1 cellular context compared by ENCODE assay signal in genomic region chr14:77457522-77458248, GRCh38.
TF ChIP-seq lines count a peak whose summit lies in the region.

Gene AHSA1 (plus strand): TSS chr14:77458093. CDS start chr14:77458190, 97 bp downstream.
Gene VIPAS39 (minus strand): TSS chr14:77457601. CDS start chr14:77454102, 3,499 bp downstream.

TF ChIP-seq in K562, 482 proteins besides CTCF, POLR2A, EP300 and RAD21 (continued from another document):
- TF ChIP-seq ARID4B (CRISPR knock-in tag; IDR thresholded peaks at IDR 0.05) (no peak; the same call in 1 of the 2 replicates), NR2C1 (IDR thresholded peaks at IDR 0.05) (peak; percentile 93), NR2C1 (tag; IDR thresholded peaks at IDR 0.05) (peak; percentile 96), EP400 (IDR thresholded peaks at IDR 0.05) (peak; percentile 75), TEAD1 (CRISPR knock-in tag; IDR thresholded peaks at IDR 0.05) (peak in 1 of 2 experiments; percentile 8; a peak in 1 of 4 replicates), ZBTB17 (CRISPR knock-in tag; IDR thresholded peaks at IDR 0.05) (no peak), CREB1 (IDR thresholded peaks at IDR 0.05) (peak; percentile 91), CREB1 (CRISPR knock-in tag; IDR thresholded peaks at IDR 0.05) (peak; percentile 83), SIN3A (IDR thresholded peaks at IDR 0.05; ENCODE audit: borderline replicate concordance in 2 of 2, control insufficient read depth in 1 of 2, low read depth in 2 of 2, low read length in 2 of 2) (peak in 1 of 2 experiments; percentile 65; a peak in 1 of 4 replicates), SREBF1 (IDR thresholded peaks at IDR 0.05; ENCODE audit: borderline replicate concordance, low read depth, low read length) (peak; percentile 55; the same call in 1 of the 2 replicates), TAF9B (IDR thresholded peaks at IDR 0.05; ENCODE audit: partially characterized antibody) (peak; percentile 25), DIDO1 (tag; IDR thresholded peaks at IDR 0.05; ENCODE audit: low read depth) (peak; percentile 88), POLR2AphosphoS5 (IDR thresholded peaks at IDR 0.05; ENCODE audit: control insufficient read depth, insufficient read depth, low read depth, low read length) (peak; percentile 51), EGR1 (conservative IDR thresholded peaks at IDR 0.05) (peak; percentile 36; the same call in 1 of the 2 replicates), ZEB2 (IDR thresholded peaks at IDR 0.05) (peak; percentile 91), E2F6 (IDR thresholded peaks at IDR 0.05; ENCODE audit: borderline replicate concordance in 1 of 2, extremely low read depth in 1 of 2, insufficient read depth in 1 of 2, insufficient read length in 1 of 2, low read depth in 1 of 2, low read length in 1 of 2, poor library complexity in 1 of 2, severe bottlenecking in 1 of 2) (peak; percentile 40 to 50)
